Comparison of ENCODE assay signal across 24 cellular contexts in genomic region chr2:1892529-1893250, GRCh38.
DNase-seq lines count a peak whose midpoint lies in the region; ATAC-seq, FAIRE-seq and TF ChIP-seq lines count a peak whose summit lies in the region.
"Had no signal": no experiment of that assay in that cellular context is flagged by ENCODE, and none has a peak within 500 bp of the region (broad histone marks: within the 10 kb centered on the region; RNA-seq: fewer than 3 reads in every experiment).

No MANE protein-coding gene starts in this region.

- H4K20me1 ChIP-seq in H1 (replicated peaks in 1 of 2; ENCODE audit: control insufficient read depth in 1 of 2, insufficient read depth in 2 of 2, low read length in 2 of 2) (no peaks in the 10 kb centered on the region), Karpas-422 (ENCODE audit: insufficient read depth, low read depth, low read length) (no peaks in the 10 kb centered on the region)

- no peak for TF ChIP-seq CTCF in cardiac muscle cell (IDR thresholded peaks at IDR 0.05; ENCODE audit: low read depth, low read length)
- no peak for TF ChIP-seq CTCF in H1 (IDR thresholded peaks at IDR 0.05; ENCODE audit: control extremely low read depth in 1 of 3, insufficient read depth in 1 of 3, low read depth in 1 of 3, low read length in 3 of 3)
- no peak for TF ChIP-seq CTCF in nephron progenitor cell (IDR thresholded peaks at IDR 0.05)
- no peak for TF ChIP-seq CTCF in WTC11 (IDR thresholded peaks at IDR 0.05)

- H3K27me3 ChIP-seq in cardiac muscle cell (no peaks in the 10 kb centered on the region), right cardiac atrium (ENCODE audit: control insufficient read depth, insufficient read depth) (no peaks in the 10 kb centered on the region), H1 (replicated peaks in 1 of 4; ENCODE audit: control insufficient read depth in 3 of 4, extremely low read depth in 1 of 4, insufficient read depth in 3 of 4, low read length in 3 of 4) (no peaks in the 10 kb centered on the region; a peak in 2 of 7 replicates), Karpas-422 (ENCODE audit: low read length) (no peaks in the 10 kb centered on the region)

- H3K9me2 ChIP-seq in Karpas-422 (replicated peaks; ENCODE audit: insufficient read depth, low read length): no peaks in the 10 kb centered on the region

- H3K4me3 ChIP-seq in cardiac muscle cell (no peak overlapping the region), right cardiac atrium (ENCODE audit: low read length) (no peak overlapping the region), H1 (ENCODE audit: extremely low read depth in 1 of 4, insufficient read depth in 2 of 4, low read depth in 3 of 4, low read length in 4 of 4) (no peak overlapping the region), Karpas-422 (ENCODE audit: low read length) (no peak overlapping the region)
- H3K4me3 ChIP-seq: A549, GM23248 had no signal

- no peak overlapping the region for H2BK12ac ChIP-seq in H1 (ENCODE audit: low read depth, low read length)

- POLR2A ChIA-PET in H1 (lab: Charles Lee; ENCODE audit: partially characterized antibody) (no interaction called here), WTC11 (lab: Charles Lee) (no interaction called here)

- H3K9ac ChIP-seq in H1 (replicated peaks in 1 of 4; ENCODE audit: extremely low read depth in 1 of 4, low read depth in 3 of 4, low read length in 3 of 4): no peak overlapping the region
- no peak overlapping the region for H3K9ac ChIP-seq in Karpas-422 (ENCODE audit: low read length)
- H3K9ac ChIP-seq: GM23248 had no signal

- 81% methylated on average over 21 of the region's 21 CpGs for WGBS in right cardiac atrium
- WGBS in H1 (ENCODE audit: extremely low coverage in 1 of 2, insufficient coverage in 1 of 2, insufficient read length in 1 of 2, insufficient replicate concordance in 2 of 2, low coverage in 1 of 2, low lambda C conversion rate in 2 of 2, missing lambda C conversion rate in 1 of 2), 2 experiments: 85% methylated on average over 16 of the region's 21 CpGs; no CpG with 5 or more reads in 1 of the 2 experiments

- H3K4me2 ChIP-seq in H1 (ENCODE audit: insufficient read depth in 1 of 2, low read depth in 2 of 2, low read length in 2 of 2) (no peak overlapping the region), Karpas-422 (ENCODE audit: low read depth, low read length, poor library complexity, severe bottlenecking) (no peak overlapping the region)
- H3K4me2 ChIP-seq: A549 had no signal

- no peak overlapping the region for H3K23ac ChIP-seq in H1 (ENCODE audit: insufficient read length)

- H3K9me3 ChIP-seq in cardiac muscle cell (ENCODE audit: low read depth) (no peaks in the 10 kb centered on the region), right cardiac atrium (ENCODE audit: control insufficient read depth, low read length) (no peaks in the 10 kb centered on the region), H1 (ENCODE audit: insufficient read depth in 2 of 2, low read depth in 1 of 2, low read length in 1 of 2) (no peaks in the 10 kb centered on the region), Karpas-422 (ENCODE audit: low read length) (no peaks in the 10 kb centered on the region)
- H3K9me3 ChIP-seq: A549 had no signal

- H4K5ac ChIP-seq in H1 (ENCODE audit: insufficient read length, low read depth, low read length): no peak overlapping the region

- no peak overlapping the region for H3K18ac ChIP-seq in H1 (ENCODE audit: extremely low read depth, low read length)

- no peak overlapping the region for H2BK15ac ChIP-seq in H1 (ENCODE audit: low read length)

- H3K14ac ChIP-seq in H1 (ENCODE audit: insufficient read length): no peak overlapping the region

- no peak overlapping the region for H2BK20ac ChIP-seq in H1 (ENCODE audit: low read length)

- intact Hi-C loops in right cardiac atrium (cut with DNase I) (loop anchor here in 2 of 4 donors (10.0 kb wide), 2 partner anchors 392 to 402 kb away; no protein-coding TSS in a partner anchor), posterior vena cava (cut with DNase I) (no loop called here)

- H3K27ac ChIP-seq in cardiac muscle cell (peak overlapping the region; percentile 4), right cardiac atrium (ENCODE audit: low read length) (no peak overlapping the region), H1 (ENCODE audit: low read depth, low read length) (no peak overlapping the region), Karpas-422 (ENCODE audit: low read length) (no peak overlapping the region)
- H3K27ac ChIP-seq: 22Rv1, A549, GM23248 had no signal

- H3K36me3 ChIP-seq in cardiac muscle cell (no peaks in the 10 kb centered on the region), H1 (ENCODE audit: control insufficient read depth in 2 of 4, insufficient read depth in 4 of 4, low read length in 3 of 4) (no peaks in the 10 kb centered on the region), Karpas-422 (ENCODE audit: insufficient read depth, low read length) (no peaks in the 10 kb centered on the region)

- no peaks in the 10 kb centered on the region for H3K23me2 ChIP-seq in H1 (ENCODE audit: low read depth, low read length)

- 0 out of 4 replicates have a peak, but pooled peaks of 1 of the 2 experiments have one; percentile 2 for TF ChIP-seq RAD21 in H1 (IDR thresholded peaks at IDR 0.05 in 1 of 2, conservative IDR thresholded peaks at IDR 0.05 in 1 of 2; ENCODE audit: low read depth in 2 of 2, low read length in 2 of 2)

- H2BK5ac ChIP-seq in H1 (ENCODE audit: low read depth, low read length): no peak overlapping the region

- FAIRE-seq in H1 (lab: Jason Lieb, UNC): no peak
- FAIRE-seq: A549, D721Med, GM12892, GM18507, H54, HepG2 had no signal

- peaks cover 16% of the 10 kb centered on the region for H3K27me3 Mint-ChIP-seq in nephron progenitor cell (ENCODE audit: low read depth, poor library complexity)
- H3K27me3 Mint-ChIP-seq in WTC11 (ENCODE audit: low read depth): no peaks in the 10 kb centered on the region

- peaks cover 12% of the 10 kb centered on the region for H3K4me1 ChIP-seq in cardiac muscle cell (ENCODE audit: low read depth)
- no peaks in the 10 kb centered on the region for H3K4me1 ChIP-seq in right cardiac atrium (ENCODE audit: control insufficient read depth, insufficient read depth, low read length)
- H3K4me1 ChIP-seq in H1 (replicated peaks in 1 of 4; ENCODE audit: control insufficient read depth in 3 of 4, insufficient read depth in 4 of 4, low read length in 3 of 4): no peaks in the 10 kb centered on the region
- H3K4me1 ChIP-seq in Karpas-422 (ENCODE audit: low read length): no peaks in the 10 kb centered on the region
- H3K4me1 ChIP-seq: A549 had no signal

- H3K4me1 Mint-ChIP-seq in nephron progenitor cell (peaks cover 15% of the 10 kb centered on the region), WTC11 (peaks cover 2% of the 10 kb centered on the region; the same call in 1 of the 2 replicates)
- H3K4me1 Mint-ChIP-seq: IgD-negative memory B cell had no signal

- H3K36me3 Mint-ChIP-seq in nephron progenitor cell (ENCODE audit: low read depth) (no peaks in the 10 kb centered on the region), WTC11 (no peaks in the 10 kb centered on the region)
- H3K36me3 Mint-ChIP-seq: CD8-positive, alpha-beta T cell; IgD-negative memory B cell had no signal

- DNase-seq in cardiac muscle cell (ENCODE audit: low read depth in 1 of 2, low spot score in 1 of 2): no peak
- no peak for DNase-seq in right cardiac atrium
- DNase-seq in H1 (ENCODE audit: low read depth in 1 of 2, low spot score in 2 of 2): no peak
- no peak for DNase-seq in nephron progenitor cell
- DNase-seq in posterior vena cava (ENCODE audit: low spot score): peak; percentile 31
- no peak for DNase-seq in Karpas-422
- DNase-seq in WTC11 (ENCODE audit: low spot score): no peak
- DNase-seq in hypothalamus (lab: John Stamatoyannopoulos, UW): no peak
- DNase-seq: AML-193; CD8-positive, alpha-beta T cell; COR-L47; DMS153; DMS79; GDM1; GM23248; HCEC 1CT had no signal

- TF ChIP-seq POLR2A in H1 (IDR thresholded peaks at IDR 0.05; ENCODE audit: control extremely low read depth in 1 of 2, low read depth in 2 of 2, low read length in 2 of 2): no peak

- H2BK120ac ChIP-seq in H1 (replicated peaks; ENCODE audit: low read depth, low read length): no peak overlapping the region

- TF ChIP-seq EP300 in H1 (IDR thresholded peaks at IDR 0.05; ENCODE audit: borderline replicate concordance in 1 of 2, low read depth in 2 of 2, low read length in 2 of 2): no peak

- no peaks in the 10 kb centered on the region for H3K79me1 ChIP-seq in H1 (ENCODE audit: low read depth, low read length)

- no peak overlapping the region for H3K4ac ChIP-seq in H1 (replicated peaks; ENCODE audit: insufficient read length, low read depth, low read length)

- H4K91ac ChIP-seq in H1 (replicated peaks; ENCODE audit: insufficient read length, low read length): no peak overlapping the region

- H3K4me3 Mint-ChIP-seq in nephron progenitor cell (no peak overlapping the region), WTC11 (no peak overlapping the region)
- H3K4me3 Mint-ChIP-seq: CD8-positive, alpha-beta T cell; IgD-negative memory B cell had no signal

- H3K79me2 ChIP-seq in H1 (ENCODE audit: control insufficient read depth in 1 of 2, insufficient read depth in 2 of 2, low read length in 2 of 2): no peaks in the 10 kb centered on the region
- H3K79me2 ChIP-seq in Karpas-422 (ENCODE audit: low read length): no peaks in the 10 kb centered on the region

- H2AFZ ChIP-seq in H1 (ENCODE audit: low read length) (no peak overlapping the region), Karpas-422 (ENCODE audit: low read length) (no peak overlapping the region)
- H2AFZ ChIP-seq: GM23248 had no signal

- H3K9me3 Mint-ChIP-seq in nephron progenitor cell (peaks cover 4% of the 10 kb centered on the region), WTC11 (no peaks in the 10 kb centered on the region)
- H3K9me3 Mint-ChIP-seq: CD8-positive, alpha-beta T cell had no signal

- no peak overlapping the region for H2AK5ac ChIP-seq in H1 (ENCODE audit: low read depth, low read length)

- no peak overlapping the region for H3K56ac ChIP-seq in H1 (replicated peaks; ENCODE audit: insufficient read length, low read depth, low read length)

- H3K27ac Mint-ChIP-seq in nephron progenitor cell (peak overlapping the region; percentile 66), WTC11 (no peak overlapping the region)
- H3K27ac Mint-ChIP-seq: CD8-positive, alpha-beta T cell; IgD-negative memory B cell had no signal

- ATAC-seq in right cardiac atrium: no peak
- no peak for ATAC-seq in WTC11
- ATAC-seq: A549; CD8-positive, alpha-beta T cell had no signal

- no peak overlapping the region; the same call in 1 of the 2 replicates for H4K8ac ChIP-seq in H1 (ENCODE audit: extremely low read depth, insufficient read depth, low read length)

- CTCF ChIA-PET in H1 (lab: Charles Lee; ENCODE audit: partially characterized antibody): interaction anchor here (0.5 to 1.7 kb wide), 10 partner anchors 10 to 582 kb away, joined by 3 to 6 read pairs (median 4); no protein-coding TSS in a partner anchor
- CTCF ChIA-PET in WTC11 (lab: Charles Lee): interaction anchor here (0.7 to 1.7 kb wide), 2 partner anchors 8 to 161 kb away, joined by 3 to 9 read pairs; no protein-coding TSS in a partner anchor

TF ChIP-seq in WTC11, 78 proteins besides CTCF, POLR2A, EP300 and RAD21 (continues in another document):
- TF ChIP-seq ELF4 (CRISPR knock-in tag; IDR thresholded peaks at IDR 0.05; ENCODE audit: low read depth): no peak
